Comparison of ENCODE assay signal across 1 cellular context in the genomic region with DNA sequence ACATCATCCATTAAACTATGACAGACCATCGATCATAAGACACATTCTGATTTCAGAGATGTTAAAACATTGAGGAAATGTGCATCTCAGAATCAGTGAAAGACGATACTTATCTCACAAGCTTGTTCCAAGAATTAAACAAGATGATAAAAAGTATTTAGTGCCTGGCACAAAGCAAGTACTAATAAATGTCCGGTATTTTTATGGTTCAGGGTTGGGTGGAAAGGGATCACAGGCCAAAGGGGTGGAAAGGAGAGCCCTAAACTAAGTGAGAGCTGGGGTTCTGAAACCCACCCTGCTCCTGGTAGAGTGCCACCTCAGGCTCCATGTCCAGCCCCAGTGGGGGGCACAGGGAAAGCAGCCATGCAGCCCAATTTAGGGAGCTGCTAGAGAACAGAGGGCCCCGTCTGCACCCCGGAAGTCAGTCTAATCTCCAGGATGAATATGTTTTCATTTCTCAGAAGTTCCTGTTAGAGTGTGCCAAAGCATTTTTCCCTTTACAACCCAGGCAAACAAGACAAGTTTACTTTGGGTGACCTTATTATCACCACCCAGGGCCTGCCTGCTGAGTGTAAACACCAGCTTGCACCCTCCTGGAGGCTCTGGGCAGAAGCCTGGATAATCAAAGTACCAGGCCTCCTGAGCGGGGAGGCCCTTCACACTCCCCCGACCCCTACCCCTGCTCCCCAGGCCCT.
TF ChIP-seq lines count a peak whose summit lies in the region.

No MANE protein-coding gene starts in this region.

TF ChIP-seq in HepG2, 621 proteins besides CTCF, POLR2A, EP300 and RAD21 (continued from another document and continues in another):
- TF ChIP-seq, protein P1, sequence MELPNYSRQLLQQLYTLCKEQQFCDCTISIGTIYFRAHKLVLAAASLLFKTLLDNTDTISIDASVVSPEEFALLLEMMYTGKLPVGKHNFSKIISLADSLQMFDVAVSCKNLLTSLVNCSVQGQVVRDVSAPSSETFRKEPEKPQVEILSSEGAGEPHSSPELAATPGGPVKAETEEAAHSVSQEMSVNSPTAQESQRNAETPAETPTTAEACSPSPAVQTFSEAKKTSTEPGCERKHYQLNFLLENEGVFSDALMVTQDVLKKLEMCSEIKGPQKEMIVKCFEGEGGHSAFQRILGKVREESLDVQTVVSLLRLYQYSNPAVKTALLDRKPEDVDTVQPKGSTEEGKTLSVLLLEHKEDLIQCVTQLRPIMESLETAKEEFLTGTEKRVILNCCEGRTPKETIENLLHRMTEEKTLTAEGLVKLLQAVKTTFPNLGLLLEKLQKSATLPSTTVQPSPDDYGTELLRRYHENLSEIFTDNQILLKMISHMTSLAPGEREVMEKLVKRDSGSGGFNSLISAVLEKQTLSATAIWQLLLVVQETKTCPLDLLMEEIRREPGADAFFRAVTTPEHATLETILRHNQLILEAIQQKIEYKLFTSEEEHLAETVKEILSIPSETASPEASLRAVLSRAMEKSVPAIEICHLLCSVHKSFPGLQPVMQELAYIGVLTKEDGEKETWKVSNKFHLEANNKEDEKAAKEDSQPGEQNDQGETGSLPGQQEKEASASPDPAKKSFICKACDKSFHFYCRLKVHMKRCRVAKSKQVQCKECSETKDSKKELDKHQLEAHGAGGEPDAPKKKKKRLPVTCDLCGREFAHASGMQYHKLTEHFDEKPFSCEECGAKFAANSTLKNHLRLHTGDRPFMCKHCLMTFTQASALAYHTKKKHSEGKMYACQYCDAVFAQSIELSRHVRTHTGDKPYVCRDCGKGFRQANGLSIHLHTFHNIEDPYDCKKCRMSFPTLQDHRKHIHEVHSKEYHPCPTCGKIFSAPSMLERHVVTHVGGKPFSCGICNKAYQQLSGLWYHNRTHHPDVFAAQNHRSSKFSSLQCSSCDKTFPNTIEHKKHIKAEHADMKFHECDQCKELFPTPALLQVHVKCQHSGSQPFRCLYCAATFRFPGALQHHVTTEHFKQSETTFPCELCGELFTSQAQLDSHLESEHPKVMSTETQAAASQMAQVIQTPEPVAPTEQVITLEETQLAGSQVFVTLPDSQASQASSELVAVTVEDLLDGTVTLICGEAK (IDR thresholded peaks at IDR 0.05), result no peak
- TF ChIP-seq, protein P1 (CRISPR knock-in tag; IDR thresholded peaks at IDR 0.05), result no peak
- TF ChIP-seq ZNF564 (CRISPR knock-in tag; IDR thresholded peaks at IDR 0.05) (no peak), ZSCAN29 (CRISPR knock-in tag; conservative IDR thresholded peaks at IDR 0.05) (no peak), ZNF180 (CRISPR knock-in tag; IDR thresholded peaks at IDR 0.05; ENCODE audit: borderline replicate concordance, low read depth) (no peak), ZMYM4 (CRISPR knock-in tag; IDR thresholded peaks at IDR 0.05) (0 out of 2 replicates have a peak, but pooled peaks have one; percentile 21), KLF16 (CRISPR knock-in tag; IDR thresholded peaks at IDR 0.05) (0 out of 4 replicates have a peak, but pooled peaks of 1 of the 2 experiments have one; percentile 37), LCORL (IDR thresholded peaks at IDR 0.05) (no peak), LCORL (CRISPR knock-in tag; IDR thresholded peaks at IDR 0.05) (peak; percentile 85), ZNF263 (CRISPR knock-in tag; IDR thresholded peaks at IDR 0.05) (no peak), POGZ (CRISPR knock-in tag; IDR thresholded peaks at IDR 0.05) (no peak), ZNF879 (CRISPR knock-in tag; IDR thresholded peaks at IDR 0.05) (no peak), NR2F1 (CRISPR knock-in tag; IDR thresholded peaks at IDR 0.05) (peak; percentile 96 to 97), ZNF136 (CRISPR knock-in tag; IDR thresholded peaks at IDR 0.05; ENCODE audit: low read depth) (no peak), KLF13 (CRISPR knock-in tag; IDR thresholded peaks at IDR 0.05) (no peak), BHLHE40 (IDR thresholded peaks at IDR 0.05; ENCODE audit: low read length) (peak; percentile 54; the same call in 1 of the 2 replicates)
- TF ChIP-seq, protein P2, sequence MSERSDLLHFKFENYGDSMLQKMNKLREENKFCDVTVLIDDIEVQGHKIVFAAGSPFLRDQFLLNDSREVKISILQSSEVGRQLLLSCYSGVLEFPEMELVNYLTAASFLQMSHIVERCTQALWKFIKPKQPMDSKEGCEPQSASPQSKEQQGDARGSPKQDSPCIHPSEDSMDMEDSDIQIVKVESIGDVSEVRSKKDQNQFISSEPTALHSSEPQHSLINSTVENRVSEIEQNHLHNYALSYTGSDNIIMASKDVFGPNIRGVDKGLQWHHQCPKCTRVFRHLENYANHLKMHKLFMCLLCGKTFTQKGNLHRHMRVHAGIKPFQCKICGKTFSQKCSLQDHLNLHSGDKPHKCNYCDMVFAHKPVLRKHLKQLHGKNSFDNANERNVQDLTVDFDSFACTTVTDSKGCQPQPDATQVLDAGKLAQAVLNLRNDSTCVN (CRISPR knock-in tag; IDR thresholded peaks at IDR 0.05; ENCODE audit: borderline replicate concordance), result 0 out of 2 replicates have a peak, but pooled peaks have one; percentile 21
- TF ChIP-seq, protein P3, sequence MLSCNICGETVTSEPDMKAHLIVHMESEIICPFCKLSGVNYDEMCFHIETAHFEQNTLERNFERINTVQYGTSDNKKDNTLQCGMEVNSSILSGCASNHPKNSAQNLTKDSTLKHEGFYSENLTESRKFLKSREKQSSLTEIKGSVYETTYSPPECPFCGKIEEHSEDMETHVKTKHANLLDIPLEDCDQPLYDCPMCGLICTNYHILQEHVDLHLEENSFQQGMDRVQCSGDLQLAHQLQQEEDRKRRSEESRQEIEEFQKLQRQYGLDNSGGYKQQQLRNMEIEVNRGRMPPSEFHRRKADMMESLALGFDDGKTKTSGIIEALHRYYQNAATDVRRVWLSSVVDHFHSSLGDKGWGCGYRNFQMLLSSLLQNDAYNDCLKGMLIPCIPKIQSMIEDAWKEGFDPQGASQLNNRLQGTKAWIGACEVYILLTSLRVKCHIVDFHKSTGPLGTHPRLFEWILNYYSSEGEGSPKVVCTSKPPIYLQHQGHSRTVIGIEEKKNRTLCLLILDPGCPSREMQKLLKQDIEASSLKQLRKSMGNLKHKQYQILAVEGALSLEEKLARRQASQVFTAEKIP (CRISPR knock-in tag; IDR thresholded peaks at IDR 0.05; ENCODE audit: borderline replicate concordance), result no peak
- TF ChIP-seq, protein P4, sequence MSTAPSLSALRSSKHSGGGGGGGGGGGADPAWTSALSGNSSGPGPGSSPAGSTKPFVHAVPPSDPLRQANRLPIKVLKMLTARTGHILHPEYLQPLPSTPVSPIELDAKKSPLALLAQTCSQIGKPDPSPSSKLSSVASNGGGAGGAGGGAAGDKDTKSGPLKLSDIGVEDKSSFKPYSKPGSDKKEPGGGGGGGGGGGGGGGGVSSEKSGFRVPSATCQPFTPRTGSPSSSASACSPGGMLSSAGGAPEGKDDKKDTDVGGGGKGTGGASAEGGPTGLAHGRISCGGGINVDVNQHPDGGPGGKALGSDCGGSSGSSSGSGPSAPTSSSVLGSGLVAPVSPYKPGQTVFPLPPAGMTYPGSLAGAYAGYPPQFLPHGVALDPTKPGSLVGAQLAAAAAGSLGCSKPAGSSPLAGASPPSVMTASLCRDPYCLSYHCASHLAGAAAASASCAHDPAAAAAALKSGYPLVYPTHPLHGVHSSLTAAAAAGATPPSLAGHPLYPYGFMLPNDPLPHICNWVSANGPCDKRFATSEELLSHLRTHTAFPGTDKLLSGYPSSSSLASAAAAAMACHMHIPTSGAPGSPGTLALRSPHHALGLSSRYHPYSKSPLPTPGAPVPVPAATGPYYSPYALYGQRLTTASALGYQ (CRISPR knock-in tag; IDR thresholded peaks at IDR 0.05), result peak; percentile 98
- TF ChIP-seq, protein P5, sequence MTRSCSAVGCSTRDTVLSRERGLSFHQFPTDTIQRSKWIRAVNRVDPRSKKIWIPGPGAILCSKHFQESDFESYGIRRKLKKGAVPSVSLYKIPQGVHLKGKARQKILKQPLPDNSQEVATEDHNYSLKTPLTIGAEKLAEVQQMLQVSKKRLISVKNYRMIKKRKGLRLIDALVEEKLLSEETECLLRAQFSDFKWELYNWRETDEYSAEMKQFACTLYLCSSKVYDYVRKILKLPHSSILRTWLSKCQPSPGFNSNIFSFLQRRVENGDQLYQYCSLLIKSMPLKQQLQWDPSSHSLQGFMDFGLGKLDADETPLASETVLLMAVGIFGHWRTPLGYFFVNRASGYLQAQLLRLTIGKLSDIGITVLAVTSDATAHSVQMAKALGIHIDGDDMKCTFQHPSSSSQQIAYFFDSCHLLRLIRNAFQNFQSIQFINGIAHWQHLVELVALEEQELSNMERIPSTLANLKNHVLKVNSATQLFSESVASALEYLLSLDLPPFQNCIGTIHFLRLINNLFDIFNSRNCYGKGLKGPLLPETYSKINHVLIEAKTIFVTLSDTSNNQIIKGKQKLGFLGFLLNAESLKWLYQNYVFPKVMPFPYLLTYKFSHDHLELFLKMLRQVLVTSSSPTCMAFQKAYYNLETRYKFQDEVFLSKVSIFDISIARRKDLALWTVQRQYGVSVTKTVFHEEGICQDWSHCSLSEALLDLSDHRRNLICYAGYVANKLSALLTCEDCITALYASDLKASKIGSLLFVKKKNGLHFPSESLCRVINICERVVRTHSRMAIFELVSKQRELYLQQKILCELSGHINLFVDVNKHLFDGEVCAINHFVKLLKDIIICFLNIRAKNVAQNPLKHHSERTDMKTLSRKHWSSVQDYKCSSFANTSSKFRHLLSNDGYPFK (CRISPR knock-in tag; IDR thresholded peaks at IDR 0.05; ENCODE audit: borderline replicate concordance), result no peak
- TF ChIP-seq, protein P6, sequence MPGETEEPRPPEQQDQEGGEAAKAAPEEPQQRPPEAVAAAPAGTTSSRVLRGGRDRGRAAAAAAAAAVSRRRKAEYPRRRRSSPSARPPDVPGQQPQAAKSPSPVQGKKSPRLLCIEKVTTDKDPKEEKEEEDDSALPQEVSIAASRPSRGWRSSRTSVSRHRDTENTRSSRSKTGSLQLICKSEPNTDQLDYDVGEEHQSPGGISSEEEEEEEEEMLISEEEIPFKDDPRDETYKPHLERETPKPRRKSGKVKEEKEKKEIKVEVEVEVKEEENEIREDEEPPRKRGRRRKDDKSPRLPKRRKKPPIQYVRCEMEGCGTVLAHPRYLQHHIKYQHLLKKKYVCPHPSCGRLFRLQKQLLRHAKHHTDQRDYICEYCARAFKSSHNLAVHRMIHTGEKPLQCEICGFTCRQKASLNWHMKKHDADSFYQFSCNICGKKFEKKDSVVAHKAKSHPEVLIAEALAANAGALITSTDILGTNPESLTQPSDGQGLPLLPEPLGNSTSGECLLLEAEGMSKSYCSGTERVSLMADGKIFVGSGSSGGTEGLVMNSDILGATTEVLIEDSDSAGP (CRISPR knock-in tag; IDR thresholded peaks at IDR 0.05; ENCODE audit: borderline replicate concordance), result no peak
- TF ChIP-seq, protein P7, sequence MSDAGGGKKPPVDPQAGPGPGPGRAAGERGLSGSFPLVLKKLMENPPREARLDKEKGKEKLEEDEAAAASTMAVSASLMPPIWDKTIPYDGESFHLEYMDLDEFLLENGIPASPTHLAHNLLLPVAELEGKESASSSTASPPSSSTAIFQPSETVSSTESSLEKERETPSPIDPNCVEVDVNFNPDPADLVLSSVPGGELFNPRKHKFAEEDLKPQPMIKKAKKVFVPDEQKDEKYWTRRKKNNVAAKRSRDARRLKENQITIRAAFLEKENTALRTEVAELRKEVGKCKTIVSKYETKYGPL (CRISPR knock-in tag; IDR thresholded peaks at IDR 0.05), result no peak
- TF ChIP-seq, protein P8, sequence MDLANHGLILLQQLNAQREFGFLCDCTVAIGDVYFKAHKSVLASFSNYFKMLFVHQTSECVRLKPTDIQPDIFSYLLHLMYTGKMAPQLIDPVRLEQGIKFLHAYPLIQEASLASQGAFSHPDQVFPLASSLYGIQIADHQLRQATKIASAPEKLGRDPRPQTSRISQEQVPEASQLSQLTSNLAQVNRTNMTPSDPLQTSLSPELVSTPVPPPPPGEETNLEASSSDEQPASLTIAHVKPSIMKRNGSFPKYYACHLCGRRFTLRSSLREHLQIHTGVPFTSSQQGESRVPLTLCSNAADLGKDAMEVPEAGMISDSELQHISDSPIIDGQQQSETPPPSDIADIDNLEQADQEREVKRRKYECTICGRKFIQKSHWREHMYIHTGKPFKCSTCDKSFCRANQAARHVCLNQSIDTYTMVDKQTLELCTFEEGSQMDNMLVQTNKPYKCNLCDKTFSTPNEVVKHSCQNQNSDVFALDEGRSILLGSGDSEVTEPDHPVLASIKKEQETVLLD (CRISPR knock-in tag; IDR thresholded peaks at IDR 0.05; ENCODE audit: low read depth), result no peak
